Comparison of ENCODE assay signal across 8 cellular contexts in genomic region chr15:83207622-83208356, GRCh38. TPM values are rescaled to one million over a fixed set of nuclear protein-coding genes. Genes with fewer than 3 reads are reported as not detected.
DNase-seq lines count a peak whose midpoint lies in the region; ATAC-seq and TF ChIP-seq lines count a peak whose summit lies in the region.

Gene HDGFL3 (minus strand): TSS chr15:83207823. CDS start chr15:83207414, 409 bp downstream.

- H4K91ac ChIP-seq in mesenchymal stem cell (ENCODE audit: low read length) = peak within 1 kb of the TSS; percentile 86

- H2BK120ac ChIP-seq in mesenchymal stem cell (ENCODE audit: low read depth, low read length) = peak within 1 kb of the TSS; percentile 89

- CTCF ChIA-PET in activated CD8-positive, alpha-beta T cell treated with anti-CD3 and anti-CD28 coated beads for 36 hours (lab: Charles Lee) = interaction anchor here (0.7 to 2.6 kb wide), 7 partner anchors 8 to 245 kb away, joined by 3 to 7 read pairs (median 3); partner anchors contain the start of gene C15orf40

- H2AFZ ChIP-seq in mesenchymal stem cell (ENCODE audit: low read depth, low read length) = peak within 1 kb of the TSS; percentile 93

- H3K79me1 ChIP-seq in mesenchymal stem cell (replicated peaks; ENCODE audit: low read length, poor library complexity, severe bottlenecking) = no peaks in the 10 kb centered on the region

- peak within 1 kb of the TSS; percentile 92 for H3K4me2 ChIP-seq in mesenchymal stem cell (ENCODE audit: low read length, poor library complexity, severe bottlenecking)

- peak within 1 kb of the TSS; percentile 90 for H3K4me3 Mint-ChIP-seq in activated CD8-positive, alpha-beta T cell treated with anti-CD3 and anti-CD28 coated beads for 36 hours

- peak within 1 kb of the TSS; percentile 92 for H3K9ac ChIP-seq in mesenchymal stem cell (ENCODE audit: low read length)

- H3K4me1 ChIP-seq in mesenchymal stem cell (ENCODE audit: control insufficient read depth, insufficient read depth, low read depth, low read length) = peaks cover 3% of the 10 kb centered on the region

- DNase-seq in Caki2 (ENCODE audit: low read depth) = peak; percentile 40
- peak; percentile 35 for DNase-seq in NCI-H146 treated with DMSO at 0.1 percent for 48 hours (lab: John Stamatoyannopoulos, UW; ENCODE audit: unreplicated experiment)
- DNase-seq in activated CD8-positive, alpha-beta T cell treated with anti-CD3 and anti-CD28 coated beads for 36 hours = peak; percentile 76
- DNase-seq in epidermal melanocyte (ENCODE audit: insufficient read length, low spot score) = peak; percentile 46
- DNase-seq in mesenchymal stem cell = peak; percentile 66
- DNase-seq in stimulated activated naive CD4-positive, alpha-beta T cell treated with Interleukin-2 at 50 U/mL for 16 hours (lab: John Stamatoyannopoulos, UW) = peak; percentile 16

- no peaks in the 10 kb centered on the region for H3K36me3 ChIP-seq in mesenchymal stem cell (ENCODE audit: control insufficient read depth in 1 of 2, insufficient read depth in 2 of 2, low read depth in 1 of 2, low read length in 2 of 2)

- under 1% methylated on average over 58 of the region's 99 CpGs for WGBS in mesenchymal stem cell

- H3K4me3 ChIP-seq in mesenchymal stem cell (ENCODE audit: insufficient read depth in 1 of 2, low read depth in 1 of 2, low read length in 2 of 2) = peak within 1 kb of the TSS; percentile 85 to 88

- POLR2A ChIA-PET in activated CD8-positive, alpha-beta T cell treated with anti-CD3 and anti-CD28 coated beads for 36 hours (lab: Charles Lee) = interaction anchor here (0.7 to 1.5 kb wide), 4 partner anchors 8 to 143 kb away, joined by 3 to 6 read pairs (median 3); no protein-coding TSS in a partner anchor

- peak within 1 kb of the TSS in 1 of 2 experiments; percentile 80 for H2BK12ac ChIP-seq in mesenchymal stem cell (ENCODE audit: low read length in 2 of 2)

- H3K18ac ChIP-seq in mesenchymal stem cell (ENCODE audit: low read depth in 1 of 2, low read length in 2 of 2) = peak within 1 kb of the TSS; percentile 91 to 98

- peak within 1 kb of the TSS; percentile 94 for H3K27ac Mint-ChIP-seq in activated CD8-positive, alpha-beta T cell treated with anti-CD3 and anti-CD28 coated beads for 36 hours

- no peaks in the 10 kb centered on the region for H3K9me3 ChIP-seq in mesenchymal stem cell (ENCODE audit: control insufficient read depth, low read length)

- peak within 1 kb of the TSS; percentile 13 to 32 for H3K23ac ChIP-seq in mesenchymal stem cell (ENCODE audit: low read length in 2 of 2)

- H3K27ac ChIP-seq in mesenchymal stem cell (ENCODE audit: low read length, poor library complexity, severe bottlenecking) = peak within 1 kb of the TSS; percentile 66

- H3K4me1 Mint-ChIP-seq in activated CD8-positive, alpha-beta T cell treated with anti-CD3 and anti-CD28 coated beads for 36 hours (ENCODE audit: low read depth) = peaks cover 12% of the 10 kb centered on the region

- H3K4ac ChIP-seq in mesenchymal stem cell (ENCODE audit: low read depth in 1 of 2, low read length in 2 of 2) = peak within 1 kb of the TSS; percentile 84 to 91

- H3K27me3 ChIP-seq in mesenchymal stem cell (ENCODE audit: control insufficient read depth in 1 of 2, insufficient read depth in 1 of 2, low read length in 2 of 2) = no peaks in the 10 kb centered on the region

- H2BK5ac ChIP-seq in mesenchymal stem cell (ENCODE audit: low read depth, low read length, poor library complexity, severe bottlenecking) = peak within 1 kb of the TSS; percentile 58

- H3K9me3 Mint-ChIP-seq in activated CD8-positive, alpha-beta T cell treated with anti-CD3 and anti-CD28 coated beads for 36 hours = no peaks in the 10 kb centered on the region

- ATAC-seq in GM21529 (IDR thresholded peaks at IDR 0.05; ENCODE audit: unreplicated experiment) = peak; percentile 42
- peak; percentile 82 for ATAC-seq in activated CD8-positive, alpha-beta T cell treated with anti-CD3 and anti-CD28 coated beads for 36 hours
- ATAC-seq in HG02884 (IDR thresholded peaks at IDR 0.05; ENCODE audit: unreplicated experiment) = no peak

- peak within 1 kb of the TSS; percentile 72 to 81 for H3K14ac ChIP-seq in mesenchymal stem cell (ENCODE audit: low read length in 2 of 2)

- no peak within 1 kb of the TSS for H2AK5ac ChIP-seq in mesenchymal stem cell (ENCODE audit: low read length, severe bottlenecking)

- H3K27me3 Mint-ChIP-seq in activated CD8-positive, alpha-beta T cell treated with anti-CD3 and anti-CD28 coated beads for 36 hours = peaks cover 21% of the 10 kb centered on the region

- intact Hi-C loops in activated CD8-positive, alpha-beta T cell treated with anti-CD3 and anti-CD28 coated beads for 36 hours (cut with micrococcal nuclease) = loop anchor here (5.0 kb wide), 1 partner anchor 195 kb away; the partner anchor contains the start of gene C15orf40

- H2BK15ac ChIP-seq in mesenchymal stem cell (ENCODE audit: low read depth, poor library complexity, severe bottlenecking) = peak within 1 kb of the TSS; percentile 90

- in situ Hi-C loops in Caki2 (cut with HindIII; ENCODE audit: low pct_unique_long_range_greater_than_20kb, low sequenced_read_pairs) = no loop called here

- TF ChIP-seq CTCF in activated CD8-positive, alpha-beta T cell treated with anti-CD3 and anti-CD28 coated beads for 36 hours (IDR thresholded peaks at IDR 0.05) = no peak

- peak within 1 kb of the TSS; percentile 97 for H4K8ac ChIP-seq in mesenchymal stem cell (ENCODE audit: low read length)

- peaks cover 2% of the 10 kb centered on the region for H3K36me3 Mint-ChIP-seq in activated CD8-positive, alpha-beta T cell treated with anti-CD3 and anti-CD28 coated beads for 36 hours (ENCODE audit: low read depth)

RNA-seq across cellular contexts. Expression of gene HDGFL3, which starts in this region (rescaled TPM):
- 23.9 and 68.1 TPM in 2 replicates for total RNA-seq in Caki2 (2014; rRNA removed; shearing (Covaris generic); ENCODE audit: low replicate concordance)
- 10 to 100 TPM; 31.1 to 32.2 TPM for total RNA-seq in activated CD8-positive, alpha-beta T cell treated with anti-CD3 and anti-CD28 coated beads for 36 hours
- polyA plus RNA-seq in mesenchymal stem cell (2013, experiment 1 of 2) = 73.3 TPM
- polyA plus RNA-seq in mesenchymal stem cell (2013, experiment 2 of 2) = 72.7 TPM

Comparison
In these comparisons a context has a peak if more than half of its experiments do, and no peak if none do; other contexts are left out.
1. DNase-seq: peak in every context shown above with its lines; median percentile 76 in activated CD8-positive, alpha-beta T cell treated with anti-CD3 and anti-CD28 coated beads for 36 hours; 66 in mesenchymal stem cell; 46 in epidermal melanocyte; 40 in Caki2; 35 in NCI-H146 treated with DMSO at 0.1 percent for 48 hours; 16 in stimulated activated naive CD4-positive, alpha-beta T cell treated with Interleukin-2 at 50 U/mL for 16 hours.